In genomic region chr14:65225299-65226159, GRCh38 we compare ENCODE assay signal across 13 cellular contexts.
DNase-seq lines count a peak whose midpoint lies in the region; ATAC-seq and TF ChIP-seq lines count a peak whose summit lies in the region.
"Had no signal": no experiment of that assay in that cellular context is flagged by ENCODE, and none has a peak within 500 bp of the region (broad histone marks: within the 10 kb centered on the region; RNA-seq: fewer than 3 reads in every experiment).

No MANE protein-coding gene starts in this region.

- H3K4me3 ChIP-seq in breast epithelium = no peak overlapping the region

- H3K4me3 Mint-ChIP-seq in progenitor cell of endocrine pancreas (ENCODE audit: low read depth) = no peak overlapping the region

- TF ChIP-seq CTCF in breast epithelium (IDR thresholded peaks at IDR 0.05) (no peak), progenitor cell of endocrine pancreas (IDR thresholded peaks at IDR 0.05; ENCODE audit: unreplicated experiment) (no peak)

- H3K9me3 ChIP-seq in KOPT-K1 (ENCODE audit: insufficient read depth, low read length, poor library complexity, severe bottlenecking) (no peaks in the 10 kb centered on the region), breast epithelium (no peaks in the 10 kb centered on the region)
- H3K9me3 ChIP-seq: neutrophil had no signal

- H3K36me3 Mint-ChIP-seq in progenitor cell of endocrine pancreas (ENCODE audit: insufficient read depth) = no peaks in the 10 kb centered on the region

- H3K27me3 Mint-ChIP-seq in progenitor cell of endocrine pancreas = peaks cover 11% of the 10 kb centered on the region
- H3K27me3 Mint-ChIP-seq: stimulated activated naive CD8-positive, alpha-beta T cell treated with anti-CD3 and anti-CD28 coated beads, Interleukin-15, amount 100 ng/mL, for 72 hours had no signal

- no peaks in the 10 kb centered on the region for H3K27me3 ChIP-seq in breast epithelium
- H3K27me3 ChIP-seq: neutrophil had no signal

- DNase-seq in NCI-H748 (lab: John Stamatoyannopoulos, UW; ENCODE audit: unreplicated experiment) (peak; percentile 38), NCI-H748 treated with DMSO at 0.1 percent for 48 hours (lab: John Stamatoyannopoulos, UW) (no peak), breast epithelium (ENCODE audit: low spot score in 2 of 2) (no peak), progenitor cell of endocrine pancreas (ENCODE audit: low spot score, unreplicated experiment) (no peak), NCI-H146 treated with DMSO at 0.1 percent for 48 hours (lab: John Stamatoyannopoulos, UW; ENCODE audit: unreplicated experiment) (no peak)
- DNase-seq: activated T-cell treated with anti-CD3 and anti-CD28 coated beads, Interleukin-2, amount 50 U/mL, for 72 hours; GDM1; kidney; stimulated activated naive CD8-positive, alpha-beta T cell treated with anti-CD3 and anti-CD28 coated beads, Interleukin-15, amount 100 ng/mL, for 72 hours had no signal

- H3K4me1 ChIP-seq in breast epithelium = peaks cover 0 to 2% of the 10 kb centered on the region in 2 donors

- peaks cover 47% of the 10 kb centered on the region for H3K4me1 Mint-ChIP-seq in progenitor cell of endocrine pancreas (ENCODE audit: low read depth)

- peak overlapping the region; percentile 94 for H3K27ac Mint-ChIP-seq in progenitor cell of endocrine pancreas
- H3K27ac Mint-ChIP-seq: activated T-cell treated with anti-CD3 and anti-CD28 coated beads, Interleukin-2, amount 50 U/mL, for 72 hours had no signal

- H3K27ac ChIP-seq in KOPT-K1 (ENCODE audit: low read depth, low read length, poor library complexity, severe bottlenecking) = peak overlapping the region; percentile 78
- H3K27ac ChIP-seq in breast epithelium = peak overlapping the region; percentile 57 to 85
- H3K27ac ChIP-seq: neutrophil had no signal

- H3K36me3 ChIP-seq in KOPT-K1 (ENCODE audit: insufficient read depth, low read length) (no peaks in the 10 kb centered on the region), breast epithelium (no peaks in the 10 kb centered on the region)
- H3K36me3 ChIP-seq: neutrophil had no signal

- no peaks in the 10 kb centered on the region for H3K9me3 Mint-ChIP-seq in progenitor cell of endocrine pancreas (ENCODE audit: low read depth)
- H3K9me3 Mint-ChIP-seq: activated T-cell treated with anti-CD3 and anti-CD28 coated beads, Interleukin-2, amount 50 U/mL, for 72 hours; stimulated activated naive CD8-positive, alpha-beta T cell treated with anti-CD3 and anti-CD28 coated beads, Interleukin-15, amount 100 ng/mL, for 72 hours had no signal

- intact Hi-C loops in breast epithelium (cut with DNase I; ENCODE audit: low total_unique reads) = loop anchor here (5.0 kb wide), 1 partner anchor 227 kb away; no protein-coding TSS in a partner anchor

- no peak for TF ChIP-seq POLR2A in breast epithelium (IDR thresholded peaks at IDR 0.05)

- ATAC-seq in GM21529 (IDR thresholded peaks at IDR 0.05; ENCODE audit: unreplicated experiment) (no peak), HG03135 (IDR thresholded peaks at IDR 0.05; ENCODE audit: unreplicated experiment) (no peak)
- ATAC-seq: activated T-cell treated with anti-CD3 and anti-CD28 coated beads, Interleukin-2, amount 50 U/mL, for 72 hours; stimulated activated naive CD8-positive, alpha-beta T cell treated with anti-CD3 and anti-CD28 coated beads, Interleukin-15, amount 100 ng/mL, for 72 hours had no signal
